In genomic region chr9:99354104-99354503, GRCh38 we compare ENCODE assay signal across 15 cellular contexts.
"Had no signal": no experiment of that assay in that cellular context is flagged by ENCODE, and none has a peak within 500 bp of the region (broad histone marks: within the 10 kb centered on the region; RNA-seq: fewer than 3 reads in every experiment).

No MANE protein-coding gene starts in this region.

- H3K27ac ChIP-seq: adrenal gland, coronary artery, psoas muscle, thoracic aorta had no signal

- H3K27me3 ChIP-seq: adrenal gland had no signal

- ATAC-seq: psoas muscle had no signal

- H3K9me3 ChIP-seq: adrenal gland, psoas muscle, thoracic aorta had no signal

- DNase-seq: activated CD4-positive, CD25-positive, alpha-beta regulatory T cell; activated naive CD4-positive, alpha-beta T cell treated with anti-CD3 and anti-CD28 coated beads, Interleukin-2, amount 10 ng/mL, durations not matched to agents 7 days and 5 days; caudate nucleus; effector CD4-positive, alpha-beta T cell; foreskin melanocyte; head of caudate nucleus; left cardiac atrium; mesendoderm; occipital lobe; stimulated activated CD4-positive, alpha-beta T cell treated with anti-CD3 and anti-CD28 coated beads, Interleukin-4, amount 100 ng/mL, for 24 hours; T-helper 2 cell had no signal

- H3K4me3 ChIP-seq: adrenal gland, coronary artery, psoas muscle, thoracic aorta had no signal
